In genomic region chr12:122803937-122804336, GRCh38 we compare ENCODE assay signal across 26 cellular contexts.
"Had no signal": no experiment of that assay in that cellular context is flagged by ENCODE, and none has a peak within 500 bp of the region (broad histone marks: within the 10 kb centered on the region; RNA-seq: fewer than 3 reads in every experiment).

No MANE protein-coding gene starts in this region.

- H3K79me2 ChIP-seq: hepatocyte had no signal

- H3K27me3 ChIP-seq: hepatocyte, ovary, testis, thyroid gland, transverse colon, upper lobe of left lung, vagina had no signal

- H3K36me3 ChIP-seq: left ventricle myocardium inferior, ovary, prostate gland, thyroid gland, transverse colon, upper lobe of left lung, vagina had no signal

- H3K4me3 ChIP-seq: hepatocyte, left ventricle myocardium inferior, lung, ovary, prostate gland, skin epidermis, testis, thyroid gland, transverse colon, upper lobe of left lung, vagina had no signal

- DNase-seq: islet precursor cell; left ventricle myocardium inferior; mesendoderm; naive thymus-derived CD4-positive, alpha-beta T cell; ovary; posterior cingulate gyrus; retina; right cardiac atrium; stimulated activated CD4-positive, alpha-beta T cell treated with anti-CD3 and anti-CD28 coated beads, Interleukin-12 subunit alpha, Interleukin-12 subunit beta, amount 100 ng/mL, for 4 hours; stimulated activated CD4-positive, alpha-beta T cell treated with anti-CD3 and anti-CD28 coated beads, Interleukin-15, amount 100 ng/mL, for 24 hours; stimulated activated CD4-positive, alpha-beta T cell treated with anti-CD3 and anti-CD28 coated beads, Interleukin-2, amount 100 ng/mL, for 24 hours; stimulated activated CD4-positive, alpha-beta T cell treated with anti-CD3 and anti-CD28 coated beads, Interleukin-4, amount 100 ng/mL, for 24 hours; stimulated activated naive CD4-positive, alpha-beta T cell treated with Interleukin-2 at 50 U/mL for 16 hours; stimulated activated naive CD8-positive, alpha-beta T cell treated with anti-CD3 and anti-CD28 coated beads, Interleukin-15, amount 100 ng/mL, for 72 hours; testis; thyroid gland; transverse colon; upper lobe of left lung had no signal

- H3K4me2 ChIP-seq: hepatocyte had no signal

- H3K4me1 ChIP-seq: left ventricle myocardium inferior, prostate gland, testis, thyroid gland, transverse colon, upper lobe of left lung, vagina had no signal

- H2AFZ ChIP-seq: hepatocyte had no signal

- H3K27ac ChIP-seq: hepatocyte, left ventricle myocardium inferior, ovary, prostate gland, skin epidermis, testis, thyroid gland, transverse colon, upper lobe of left lung, vagina had no signal

- H3K9me3 ChIP-seq: left ventricle myocardium inferior, ovary, prostate gland, testis, thyroid gland, transverse colon, upper lobe of left lung, vagina had no signal

- ATAC-seq: naive thymus-derived CD4-positive, alpha-beta T cell; natural killer cell treated with Interleukin-12 subunit alpha and Interleukin-12 subunit beta and Interleukin-15 and Interleukin-18, amount 100 ng/mL, for 72 hours; right cardiac atrium; sciatic nerve; stimulated activated effector memory CD8-positive, alpha-beta T cell treated with anti-CD3 and anti-CD28 coated beads, Interleukin-12 subunit alpha, Interleukin-12 subunit beta, amount 100 ng/mL, for 72 hours; stimulated activated naive CD8-positive, alpha-beta T cell treated with anti-CD3 and anti-CD28 coated beads, Interleukin-15, amount 100 ng/mL, for 72 hours had no signal
